In genomic region chr4:74157743-74158560, GRCh38 we compare ENCODE assay signal across 1 cellular context.
TF ChIP-seq lines count a peak whose summit lies in the region.

TSS of gene MTHFD2L (plus strand) at chr4:74158118. CDS start at chr4:74158139, 21 bp downstream.

TF ChIP-seq in HepG2, 621 proteins besides CTCF, POLR2A, EP300 and RAD21 (continued from another document and continues in another):
- 0 out of 2 replicates have a peak, but pooled peaks have one; percentile 24 for TF ChIP-seq CREB3 (CRISPR knock-in tag; IDR thresholded peaks at IDR 0.05)
- peak; percentile 61; the same call in 1 of the 2 replicates for TF ChIP-seq ZSCAN21 (CRISPR knock-in tag; IDR thresholded peaks at IDR 0.05; ENCODE audit: borderline replicate concordance)
- no peak for TF ChIP-seq CSRNP2 (CRISPR knock-in tag; conservative IDR thresholded peaks at IDR 0.05; ENCODE audit: low read depth)
- no peak for TF ChIP-seq PAWR (CRISPR knock-in tag; IDR thresholded peaks at IDR 0.05; ENCODE audit: borderline replicate concordance)
- peak; percentile 76 for TF ChIP-seq NR0B2 (CRISPR knock-in tag; IDR thresholded peaks at IDR 0.05)
- peak; percentile 74; the same call in 1 of the 2 replicates for TF ChIP-seq ZBTB2 (CRISPR knock-in tag; IDR thresholded peaks at IDR 0.05; ENCODE audit: low read depth)
- no peak for TF ChIP-seq ZBTB40 (IDR thresholded peaks at IDR 0.05)
- peak; percentile 87 for TF ChIP-seq ZBTB40 (CRISPR knock-in tag; IDR thresholded peaks at IDR 0.05)
- TF ChIP-seq U2AF1 (optimal IDR thresholded peaks at IDR 0.05; ENCODE audit: low read depth, low read length) = no peak
- TF ChIP-seq ZNF138 (CRISPR knock-in tag; IDR thresholded peaks at IDR 0.05; ENCODE audit: low read depth) = peak; percentile 53; the same call in 1 of the 2 replicates
- peak; percentile 90 for TF ChIP-seq BORCS8-MEF2B (CRISPR knock-in tag; IDR thresholded peaks at IDR 0.05)
- no peak for TF ChIP-seq SP140L (CRISPR knock-in tag; IDR thresholded peaks at IDR 0.05; ENCODE audit: borderline replicate concordance)
- no peak for TF ChIP-seq RORA (CRISPR knock-in tag; IDR thresholded peaks at IDR 0.05)
- peak; percentile 25; the same call in 1 of the 2 replicates for TF ChIP-seq SKIL (CRISPR knock-in tag; IDR thresholded peaks at IDR 0.05; ENCODE audit: borderline replicate concordance)
- peak; percentile 73; the same call in 1 of the 2 replicates for TF ChIP-seq ZNF160 (CRISPR knock-in tag; IDR thresholded peaks at IDR 0.05)
- no peak for TF ChIP-seq MLXIP (CRISPR knock-in tag; IDR thresholded peaks at IDR 0.05; ENCODE audit: borderline replicate concordance)
- TF ChIP-seq ZFP37 (CRISPR knock-in tag; IDR thresholded peaks at IDR 0.05; ENCODE audit: borderline replicate concordance) = peak; percentile 70; the same call in 1 of the 2 replicates
- 0 out of 2 replicates have a peak, but pooled peaks have one; percentile 40 for TF ChIP-seq ZNF225 (CRISPR knock-in tag; IDR thresholded peaks at IDR 0.05)
- 0 out of 2 replicates have a peak, but pooled peaks have one; percentile 49 for TF ChIP-seq ZSCAN29 (CRISPR knock-in tag; conservative IDR thresholded peaks at IDR 0.05)
- peak; percentile 60 for TF ChIP-seq ZNF124 (CRISPR knock-in tag; IDR thresholded peaks at IDR 0.05)
- TF ChIP-seq CENPBD1 (CRISPR knock-in tag; IDR thresholded peaks at IDR 0.05; ENCODE audit: borderline replicate concordance, low read depth) = no peak
- peak; percentile 65; the same call in 1 of the 2 replicates for TF ChIP-seq TFDP2 (CRISPR knock-in tag; IDR thresholded peaks at IDR 0.05)
- no peak for TF ChIP-seq ZNF468 (CRISPR knock-in tag; IDR thresholded peaks at IDR 0.05)
- peak; percentile 52; the same call in 1 of the 2 replicates for TF ChIP-seq BCL6 (CRISPR knock-in tag; IDR thresholded peaks at IDR 0.05)
- TF ChIP-seq FOXO1 (CRISPR knock-in tag; IDR thresholded peaks at IDR 0.05) = peak; percentile 79
- peak; percentile 49; the same call in 1 of the 2 replicates for TF ChIP-seq ZBTB7B (CRISPR knock-in tag; IDR thresholded peaks at IDR 0.05)
- peak; percentile 66 for TF ChIP-seq JARID2 (CRISPR knock-in tag; IDR thresholded peaks at IDR 0.05; ENCODE audit: insufficient replicate concordance)
- TF ChIP-seq ZNF788 (CRISPR knock-in tag; IDR thresholded peaks at IDR 0.05; ENCODE audit: borderline replicate concordance) = peak; percentile 92
- no peak for TF ChIP-seq ZEB1 (IDR thresholded peaks at IDR 0.05; ENCODE audit: insufficient replicate concordance, low read depth)
- no peak for TF ChIP-seq EZH2 (conservative IDR thresholded peaks at IDR 0.05; ENCODE audit: low read depth, low read length)
